10 cellular contexts compared by ENCODE assay signal in genomic region chrX:71301195-71301924, GRCh38. TPM values are rescaled to one million over a fixed set of nuclear protein-coding genes. Genes with fewer than 3 reads are reported as not detected.
DNase-seq lines count a peak whose midpoint lies in the region; ATAC-seq lines count a peak whose summit lies in the region.
"Had no signal": no experiment of that assay in that cellular context is flagged by ENCODE, and none has a peak within 500 bp of the region (broad histone marks: within the 10 kb centered on the region; RNA-seq: fewer than 3 reads in every experiment).

Gene ITGB1BP2 (plus strand): TSS chrX:71301750. CDS start chrX:71301807, 57 bp downstream.

- H3K36me3 ChIP-seq in SK-N-MC (ENCODE audit: insufficient read depth, low read length): peaks cover 55% of the 10 kb centered on the region
- H3K36me3 ChIP-seq in skeletal muscle tissue (ENCODE audit: control insufficient read depth in 3 of 3, insufficient read depth in 3 of 3, low read length in 3 of 3): peaks cover 21 to 37% (median 30%) of the 10 kb centered on the region in 3 donors

- H3K9me3 ChIP-seq in SK-N-MC (ENCODE audit: low read depth, low read length): no peaks in the 10 kb centered on the region
- H3K9me3 ChIP-seq in skeletal muscle tissue (ENCODE audit: control insufficient read depth in 3 of 3, low read length in 3 of 3): no peaks in the 10 kb centered on the region
- H3K9me3 ChIP-seq: pancreas had no signal

- peaks cover 14 to 18% (median 17%) of the 10 kb centered on the region in 3 donors for H3K4me1 ChIP-seq in skeletal muscle tissue (ENCODE audit: control insufficient read depth in 3 of 3, insufficient read depth in 3 of 3, low read length in 3 of 3)
- H3K4me1 ChIP-seq: pancreas had no signal

- no peak within 1 kb of the TSS for H3K9ac ChIP-seq in SK-N-MC (ENCODE audit: insufficient read length)
- H3K9ac ChIP-seq in skeletal muscle tissue (ENCODE audit: low read depth in 1 of 3, low read length in 3 of 3): peak within 1 kb of the TSS; percentile 82 to 84 (median 83)

- ATAC-seq in GM18520 (IDR thresholded peaks at IDR 0.05; ENCODE audit: unreplicated experiment): no peak

- no peak within 1 kb of the TSS for H3K4me3 ChIP-seq in SK-N-MC
- peak within 1 kb of the TSS; percentile 56 to 74 (median 69) for H3K4me3 ChIP-seq in skeletal muscle tissue (ENCODE audit: low read length in 3 of 3)
- H3K4me3 ChIP-seq: pancreas had no signal

- DNase-seq in NCI-H2171 treated with DMSO at 0.1 percent for 48 hours (lab: John Stamatoyannopoulos, UW) (peak; percentile 44), NCI-H2171 (lab: John Stamatoyannopoulos, UW) (no peak), SK-N-MC (ENCODE audit: low read depth, low spot score) (no peak), glomerular visceral epithelial cell (ENCODE audit: extremely low spot score) (peak; percentile 11), NCI-H526 treated with DMSO at 0.1 percent for 48 hours (lab: John Stamatoyannopoulos, UW) (no peak), NCI-H510A treated with DMSO at 0.1 percent for 48 hours (lab: John Stamatoyannopoulos, UW) (no peak)
- DNase-seq: cerebellar nuclear complex had no signal

- 0 out of 2 replicates have a peak within 1 kb of the TSS, but pooled peaks have one; percentile 1 for H3K27ac ChIP-seq in SK-N-MC
- H3K27ac ChIP-seq in skeletal muscle tissue (ENCODE audit: low read depth, low read length): peak within 1 kb of the TSS; percentile 87
- H3K27ac ChIP-seq: pancreas had no signal

- H3K27me3 ChIP-seq in skeletal muscle tissue (ENCODE audit: control insufficient read depth in 3 of 3, insufficient read depth in 3 of 3, low read length in 3 of 3): no peaks in the 10 kb centered on the region

RNA-seq across cellular contexts. Expression of gene ITGB1BP2, which starts in this region (rescaled TPM):
- 120 TPM for total RNA-seq in skeletal muscle tissue

Comparison
In these comparisons a context has a peak if more than half of its experiments do, and no peak if none do; other contexts are left out.
1. DNase-seq: peak in NCI-H2171 treated with DMSO at 0.1 percent for 48 hours (single experiment) and glomerular visceral epithelial cell (single experiment); none in NCI-H2171 (single experiment), SK-N-MC (single experiment), NCI-H526 treated with DMSO at 0.1 percent for 48 hours (single experiment) and NCI-H510A treated with DMSO at 0.1 percent for 48 hours (single experiment).